In genomic region chr13:96925869-96926628, GRCh38 we compare ENCODE assay signal across 12 cellular contexts.
"Had no signal": no experiment of that assay in that cellular context is flagged by ENCODE, and none has a peak within 500 bp of the region (broad histone marks: within the 10 kb centered on the region; RNA-seq: fewer than 3 reads in every experiment).

No MANE protein-coding gene starts in this region.

- DNase-seq: activated CD4-positive, alpha-beta T cell treated with anti-CD3 and anti-CD28 coated beads, Interleukin-2, amount 10 ng/mL, durations not matched to agents 24 days and 14 days; activated CD4-positive, CD25-positive, alpha-beta regulatory T cell; activated CD8-positive, alpha-beta T cell treated with anti-CD3 and anti-CD28 coated beads, Interleukin-2, amount 10 ng/mL, durations not matched to agents 7 days and 5 days; activated naive CD4-positive, alpha-beta T cell; activated naive CD8-positive, alpha-beta T cell treated with anti-CD3 and anti-CD28 coated beads, Interleukin-2, amount 10 ng/mL, durations not matched to agents 7 days and 5 days; brain microvascular endothelial cell; cortex of kidney; effector CD8-positive, alpha-beta T cell; esophagus squamous epithelium; kidney glomerular epithelial cell; lower lobe of right lung had no signal

- ATAC-seq: activated CD8-positive, alpha-beta T cell treated with anti-CD3 and anti-CD28 coated beads, Interleukin-2, amount 10 ng/mL, durations not matched to agents 7 days and 5 days; lower lobe of right lung; stimulated activated memory B cell treated with anti-CD40 and anti-IgM and Interleukin-4, amounts not matched to agents 10 μg/mL and 1 μg/mL and 100 μg/mL, for 72 hours had no signal

- H3K9me3 ChIP-seq: esophagus squamous epithelium, lower lobe of right lung had no signal

- H3K27ac ChIP-seq: brain microvascular endothelial cell, esophagus squamous epithelium, lower lobe of right lung had no signal

- H3K4me1 ChIP-seq: esophagus squamous epithelium, lower lobe of right lung had no signal

- H3K27me3 ChIP-seq: brain microvascular endothelial cell, esophagus squamous epithelium had no signal

- H3K4me3 ChIP-seq: esophagus squamous epithelium, lower lobe of right lung had no signal

- H3K36me3 ChIP-seq: brain microvascular endothelial cell, esophagus squamous epithelium, lower lobe of right lung had no signal
